ENCODE assay signal across 7 cellular contexts in genomic region chr1:15908597-15908996, GRCh38.
"Had no signal": no experiment of that assay in that cellular context is flagged by ENCODE, and none has a peak within 500 bp of the region (broad histone marks: within the 10 kb centered on the region; RNA-seq: fewer than 3 reads in every experiment).

No MANE protein-coding gene starts in this region.

- H3K4me3 Mint-ChIP-seq: IgD-negative memory B cell had no signal

- H3K27ac ChIP-seq: GM23248 had no signal

- H3K27me3 Mint-ChIP-seq: IgD-negative memory B cell had no signal

- H3K9ac ChIP-seq: GM23248 had no signal

- H3K27ac Mint-ChIP-seq: IgD-negative memory B cell had no signal

- H3K9me3 ChIP-seq: HAP-1 had no signal

- H3K4me3 ChIP-seq: GM23248, HAP-1 had no signal

- DNase-seq: GM23248, GOT3, H7, KG1 had no signal

- H2AFZ ChIP-seq: GM23248 had no signal

- H3K4me1 ChIP-seq: HAP-1 had no signal

- ATAC-seq: HCT116 had no signal
